ENCODE assay signal across 13 cellular contexts in the genomic region with DNA sequence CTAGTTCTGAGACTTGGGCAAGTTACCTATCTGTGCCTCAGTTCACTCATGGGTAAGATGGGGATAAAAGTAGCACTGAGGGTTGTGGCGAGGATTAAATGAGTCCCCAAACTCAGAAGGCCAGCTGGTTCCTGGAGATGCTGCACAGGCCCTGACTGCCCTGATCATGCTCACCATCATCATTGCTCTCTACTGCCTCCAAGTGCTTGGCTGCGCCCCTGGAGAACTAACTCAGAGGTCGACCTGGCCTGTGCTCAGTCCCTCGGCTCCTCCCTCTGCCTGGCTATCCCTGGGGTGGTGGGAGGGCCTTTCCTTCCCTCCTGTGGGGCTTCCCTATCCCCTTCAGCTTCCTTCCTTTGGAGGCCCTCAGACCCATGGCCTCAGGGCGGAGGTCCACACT. TPM values are rescaled to one million over a fixed set of nuclear protein-coding genes. Genes with fewer than 3 reads are reported as not detected.
DNase-seq lines count a peak whose midpoint lies in the region; ATAC-seq, FAIRE-seq and TF ChIP-seq lines count a peak whose summit lies in the region.
"Had no signal": no experiment of that assay in that cellular context is flagged by ENCODE, and none has a peak within 500 bp of the region (broad histone marks: within the 10 kb centered on the region; RNA-seq: fewer than 3 reads in every experiment).

No MANE protein-coding gene starts in this region.

- no peak for TF ChIP-seq EP300 in GM12878 (IDR thresholded peaks at IDR 0.05; ENCODE audit: borderline replicate concordance in 1 of 2, control insufficient read depth in 1 of 2, low read depth in 2 of 2, low read length in 2 of 2)
- TF ChIP-seq EP300 in stomach (IDR thresholded peaks at IDR 0.05): no peak

- no peaks in the 10 kb centered on the region for H3K79me2 ChIP-seq in H9 (ENCODE audit: insufficient read depth, low read length)
- H3K79me2 ChIP-seq in GM12878 (ENCODE audit: control insufficient read depth, insufficient read depth, low read length): no peaks in the 10 kb centered on the region

- H3K18ac ChIP-seq in H9 (ENCODE audit: insufficient read length, low read depth, low read length): no peak overlapping the region

- TF ChIP-seq RAD21 in GM12878 (IDR thresholded peaks at IDR 0.05; ENCODE audit: insufficient read depth, low read depth, low read length): no peak

- no peak overlapping the region for H4K8ac ChIP-seq in H9 (replicated peaks; ENCODE audit: insufficient read length, low read depth, low read length)

- H2AK5ac ChIP-seq in H9 (ENCODE audit: insufficient read length, low read length): no peak overlapping the region

- H2BK15ac ChIP-seq in H9 (ENCODE audit: low read depth, low read length): no peak overlapping the region

- ATAC-seq in GM12878 (0 out of 3 replicates have a peak, but pooled peaks have one; percentile 41), right lobe of liver (peak; percentile 24 to 49 (median 38)), GM21737 (IDR thresholded peaks at IDR 0.05; ENCODE audit: unreplicated experiment) (no peak)

- no CpG with 5 or more reads among the region's 5 CpGs for WGBS in H9 (ENCODE audit: extremely low coverage, insufficient read length, low lambda C conversion rate)
- WGBS in GM12878 (ENCODE audit: insufficient coverage, insufficient replicate concordance, low lambda C conversion rate, missing lambda C conversion rate): 42% methylated on average over 5 of the region's 5 CpGs
- 60% methylated on average over 1 of the region's 5 CpGs for WGBS in right lobe of liver (ENCODE audit: insufficient coverage, low coverage, low lambda C conversion rate, missing lambda C conversion rate)
- 55 to 68% (median 64%) methylated on average over 5 of the region's 5 CpGs for WGBS in stomach, 5 donors

- H3K56ac ChIP-seq in H9 (ENCODE audit: insufficient read length, low read depth, low read length): no peak overlapping the region

- no peaks in the 10 kb centered on the region for H3K9me3 Mint-ChIP-seq in Calu3 (ENCODE audit: low read depth, unreplicated experiment)
- H3K9me3 Mint-ChIP-seq in H9: no peaks in the 10 kb centered on the region
- H3K9me3 Mint-ChIP-seq: T-helper 2 cell treated with Interferon-gamma antibody and Interleukin-4, amounts not matched to agents 5 μg/mL and 100 μg/mL, for 36 hours had no signal

- H3K9ac ChIP-seq in H9 (ENCODE audit: extremely low read depth, insufficient read length, low read length) (no peak overlapping the region), GM12878 (ENCODE audit: control insufficient read depth, insufficient read depth, low read length) (no peak overlapping the region)

- TF ChIP-seq POLR2A in GM12878 (IDR thresholded peaks at IDR 0.05; ENCODE audit: low read depth, low read length): no peak
- TF ChIP-seq POLR2A in right lobe of liver (IDR thresholded peaks at IDR 0.05): no peak
- no peak for TF ChIP-seq POLR2A in stomach (IDR thresholded peaks at IDR 0.05)

- no peak overlapping the region for H2BK12ac ChIP-seq in H9 (ENCODE audit: insufficient read length, low read depth, low read length)

- H3K9me3 ChIP-seq in H9 (ENCODE audit: control insufficient read depth, low read depth, low read length) (no peaks in the 10 kb centered on the region), GM12878 (replicated peaks; ENCODE audit: control insufficient read depth, insufficient read depth, low read length) (no peaks in the 10 kb centered on the region), right lobe of liver (no peaks in the 10 kb centered on the region), stomach (no peaks in the 10 kb centered on the region)

- CTCF ChIA-PET in Calu3 (lab: Charles Lee): no interaction called here
- CTCF ChIA-PET in GM12878 (lab: Yijun Ruan, JAX): no interaction called here

- H3K4me2 ChIP-seq in H9 (ENCODE audit: insufficient read depth, insufficient read length, low read length) (no peak overlapping the region), GM12878 (ENCODE audit: control insufficient read depth, insufficient read depth) (no peak overlapping the region)

- in situ Hi-C loops in GM12878 (cut with MboI): no loop called here

- H3K27me3 Mint-ChIP-seq in Calu3 (ENCODE audit: unreplicated experiment) (peaks cover 17% of the 10 kb centered on the region), H9 (ENCODE audit: low read depth) (no peaks in the 10 kb centered on the region; the same call in 1 of the 2 replicates)

- no peaks in the 10 kb centered on the region for H3K27me3 ChIP-seq in H9 (ENCODE audit: insufficient read depth, low read length)
- no peaks in the 10 kb centered on the region for H3K27me3 ChIP-seq in GM12878 (replicated peaks in 1 of 2; ENCODE audit: control insufficient read depth in 2 of 2, insufficient read depth in 2 of 2, low read length in 1 of 2)
- no peaks in the 10 kb centered on the region for H3K27me3 ChIP-seq in right lobe of liver
- peaks cover 0 to 3% (median 0%) of the 10 kb centered on the region in 3 donors for H3K27me3 ChIP-seq in stomach

- H3K27ac Mint-ChIP-seq in Calu3 (ENCODE audit: unreplicated experiment) (no peak overlapping the region), H9 (no peak overlapping the region)
- H3K27ac Mint-ChIP-seq: T-helper 2 cell treated with Interferon-gamma antibody and Interleukin-4, amounts not matched to agents 5 μg/mL and 100 μg/mL, for 36 hours had no signal

- H2BK120ac ChIP-seq in H9 (ENCODE audit: low read depth, low read length, poor library complexity, severe bottlenecking): no peak overlapping the region

- no peak overlapping the region for H4K5ac ChIP-seq in H9 (ENCODE audit: insufficient read length, low read depth, low read length)

- H3K36me3 ChIP-seq in GM12878 (ENCODE audit: control insufficient read depth in 2 of 2, insufficient read depth in 2 of 2, low read length in 1 of 2) (no peaks in the 10 kb centered on the region), right lobe of liver (peaks cover 0 to 10% (median 2%) of the 10 kb centered on the region in 4 donors), stomach (no peaks in the 10 kb centered on the region)

- FAIRE-seq in GM12878 (lab: Jason Lieb, UNC): no peak

- POLR2A ChIA-PET in GM12878 (lab: Charles Lee): no interaction called here

- no peak overlapping the region for H2BK20ac ChIP-seq in H9 (ENCODE audit: low read depth, low read length, poor library complexity, severe bottlenecking)

- no peak overlapping the region for H4K91ac ChIP-seq in H9 (ENCODE audit: insufficient read length, low read depth, low read length)

- H3K23ac ChIP-seq in H9 (ENCODE audit: insufficient read length, low read depth, low read length): no peak overlapping the region

- no peaks in the 10 kb centered on the region for H4K20me1 ChIP-seq in H9 (ENCODE audit: control insufficient read depth, insufficient read depth, insufficient read length)
- H4K20me1 ChIP-seq in GM12878 (ENCODE audit: control insufficient read depth, insufficient read depth): no peaks in the 10 kb centered on the region

- SMC1A ChIA-PET in GM12878 (lab: Charles Lee; ENCODE audit: uncharacterized antibody, unreplicated experiment): no interaction called here

- no peak overlapping the region for H2BK5ac ChIP-seq in H9 (ENCODE audit: insufficient read length, low read length)

- no peaks in the 10 kb centered on the region for H3K79me1 ChIP-seq in H9 (ENCODE audit: insufficient read depth, low read depth, low read length, poor library complexity, severe bottlenecking)

- intact Hi-C loops in Calu3 (cut with micrococcal nuclease; ENCODE audit: unreplicated experiment): no loop called here
- intact Hi-C loops in GM12878 (cut with micrococcal nuclease; ENCODE audit: unreplicated experiment): no loop called here
- intact Hi-C loops in right lobe of liver (cut with DNase I): no loop called here
- intact Hi-C loops in stomach (cut with DNase I; ENCODE audit: low total_unique reads): no loop called here

- no peak overlapping the region for H3K27ac ChIP-seq in H9 (ENCODE audit: insufficient read length, low read depth, low read length)
- H3K27ac ChIP-seq in GM12878 (ENCODE audit: control insufficient read depth, insufficient read depth): no peak overlapping the region
- no peak overlapping the region for H3K27ac ChIP-seq in right lobe of liver
- peak overlapping the region in 1 of 5 donors; percentile 41 for H3K27ac ChIP-seq in stomach

- no peak overlapping the region for H3K4ac ChIP-seq in H9 (ENCODE audit: low read depth, low read length)

- H3K4me3 ChIP-seq in GM12878 (no peak overlapping the region), right lobe of liver (no peak overlapping the region), stomach (no peak overlapping the region)

- H2AFZ ChIP-seq in H9 (ENCODE audit: low read length): no peak overlapping the region
- H2AFZ ChIP-seq in GM12878 (ENCODE audit: control insufficient read depth, low read depth, low read length): no peak overlapping the region

- H3K36me3 Mint-ChIP-seq in Calu3 (ENCODE audit: insufficient read depth, unreplicated experiment): no peaks in the 10 kb centered on the region
- H3K36me3 Mint-ChIP-seq in H9 (ENCODE audit: insufficient read depth in 1 of 3, low read depth in 3 of 3): no peaks in the 10 kb centered on the region

- H3T11ph ChIP-seq in H9 (ENCODE audit: low read length): no peak overlapping the region

- RAD21 ChIA-PET in GM12878 (lab: Charles Lee; ENCODE audit: unreplicated experiment): no interaction called here

- H3K4me1 Mint-ChIP-seq in Calu3 (ENCODE audit: low read depth, unreplicated experiment) (peaks cover 3% of the 10 kb centered on the region), H9 (peaks cover 7 to 9% of the 10 kb centered on the region in 2 experiments; a peak in 3 of 4 replicates)

- DNase-seq in Calu3 (peak; percentile 21), H9 (peak; percentile 87), GM12878 (ENCODE audit: low read depth, low spot score) (no peak), right lobe of liver (peak in 1 of 3 donors; percentile 44), NCI-H1694 treated with DMSO at 0.1 percent for 48 hours (lab: John Stamatoyannopoulos, UW) (no peak), NCI-H526 treated with DMSO at 0.1 percent for 48 hours (lab: John Stamatoyannopoulos, UW) (no peak), stomach (no peak)
- DNase-seq: activated T-cell treated with anti-CD3 and anti-CD28 coated beads, Interleukin-2, amount 50 U/mL, for 1 hour; cerebellar nuclear complex; NCI-H1092 treated with DMSO at 0.1 percent for 48 hours had no signal

- H3K23me2 ChIP-seq in H9 (ENCODE audit: insufficient read length, low read depth, low read length, poor library complexity, severe bottlenecking): no peaks in the 10 kb centered on the region

- BruUV-seq in Calu3 (replicated peaks; lab: Mats Ljungman, UMichigan): no TSS peak
- no TSS peak for BruUV-seq in GM12878 (replicated peaks; lab: Mats Ljungman, UMichigan)

- no peak overlapping the region for H3K4me3 Mint-ChIP-seq in Calu3 (ENCODE audit: low read depth, unreplicated experiment)
- H3K4me3 Mint-ChIP-seq in H9: no peak overlapping the region
- H3K4me3 Mint-ChIP-seq: T-helper 2 cell treated with Interferon-gamma antibody and Interleukin-4, amounts not matched to agents 5 μg/mL and 100 μg/mL, for 36 hours had no signal

- H3K4me1 ChIP-seq in H9 (ENCODE audit: insufficient read depth, low read length) (no peaks in the 10 kb centered on the region), GM12878 (ENCODE audit: control insufficient read depth, insufficient read depth, low read length) (no peaks in the 10 kb centered on the region), right lobe of liver (peaks cover 0 to 10% (median 0%) of the 10 kb centered on the region in 4 donors), stomach (peaks cover 0 to 18% (median 0%) of the 10 kb centered on the region in 4 donors)

- TF ChIP-seq CTCF in Calu3 (IDR thresholded peaks at IDR 0.05; ENCODE audit: unreplicated experiment) (peak; percentile 13), H9 (conservative IDR thresholded peaks at IDR 0.05) (peak; percentile 73), GM12878 (IDR thresholded peaks at IDR 0.05 in 2 of 3, conservative IDR thresholded peaks at IDR 0.05 in 1 of 3; ENCODE audit: control insufficient read depth in 2 of 3, extremely low read depth in 1 of 3, insufficient read depth in 1 of 3, low read depth in 3 of 3, low read length in 3 of 3) (no peak), right lobe of liver (IDR thresholded peaks at IDR 0.05) (peak in 2 of 4 donors; percentile 5 to 25), stomach (IDR thresholded peaks at IDR 0.05) (no peak)

- H3K14ac ChIP-seq in H9 (ENCODE audit: insufficient read depth, low read length): no peak overlapping the region

RNA-seq across cellular contexts. Expression of a gene that starts 5.6 kb away (rescaled TPM):
- total RNA-seq in Calu3 (2022): 0.87 and 1.1 TPM in 2 replicates
- 0.22 TPM in 1 of 2 replicates, not detected in the other for total RNA-seq in H9 (2021)
- not detected in 2 replicates for total RNA-seq in GM12878 (2013; cell fraction: nucleolus; rRNA removed)
- not detected in 2 replicates for total RNA-seq in GM12878 (2014; rRNA removed)
- not detected in 2 replicates for total RNA-seq in GM12878 (2014; rRNA removed; fragmentation: Illumina TruSeq; extraction: Trizol)
- total RNA-seq in GM12878 (2021): not detected in 2 replicates
- polyA plus RNA-seq in GM12878 (2011; ENCODE audit: low read depth): not detected
- 0.03 and 0.06 TPM in 2 replicates for polyA plus RNA-seq in GM12878 (2011; rRNA removed)
- polyA plus RNA-seq in GM12878 (2011; cell fraction: cytosol; rRNA removed): not detected in 2 replicates
- polyA plus RNA-seq in GM12878 (2011; cell fraction: nucleus; rRNA removed): not detected in 2 replicates
- not detected in 2 replicates for polyA plus RNA-seq in GM12878 (2012)
- polyA plus RNA-seq in GM12878 (2014; fragmentation: Illumina TruSeq; extraction: Trizol): not detected in 2 replicates
- polyA plus RNA-seq in GM12878 (2014; fragmentation: Nextera tagmentation; extraction: Ambion mirVana): not detected
- not detected in 2 replicates for polyA plus RNA-seq in GM12878 (2014; rRNA removed)
- polyA plus RNA-seq in GM12878 (2016; fragmentation: Nextera tagmentation; extraction: Ambion mirVana): not detected
- not detected in 2 replicates for polyA minus RNA-seq in GM12878 (2011; rRNA and poly(A)+ RNA removed)
- polyA minus RNA-seq in GM12878 (2011; cell fraction: cytosol; rRNA and poly(A)+ RNA removed): not detected in 2 replicates
- polyA minus RNA-seq in GM12878 (2011; cell fraction: nucleus; rRNA and poly(A)+ RNA removed): not detected in 2 replicates
- total RNA-seq in right lobe of liver: 10 to 100 TPM in 4 of 6 experiments, 1 to 10 TPM in 2; 8.5 to 16.9 (median 11.8) TPM
- total RNA-seq in stomach: 1 to 10 TPM in 2 of 5 donors, not detected in 3; 1.7 to 1.8 TPM
- polyA plus RNA-seq in stomach: under 1 TPM; 0.28 to 0.92 (median 0.37) TPM
- total RNA-seq: glomerular endothelial cell had no signal

Comparison
In these comparisons a context has a peak if more than half of its experiments do, and no peak if none do; other contexts are left out.
1. DNase-seq: peak in Calu3 (single experiment) and H9 (single experiment); none in GM12878 (single experiment), NCI-H1694 treated with DMSO at 0.1 percent for 48 hours (single experiment), NCI-H526 treated with DMSO at 0.1 percent for 48 hours (single experiment) and stomach (single experiment).
2. CTCF ChIP-seq: peak in Calu3 (single experiment) and H9 (single experiment); none in GM12878 (0 of 3) and stomach (0 of 7).